In genomic region chr1:240792915-240793525, GRCh38 we compare ENCODE assay signal across 3 cellular contexts.
TF ChIP-seq lines count a peak whose summit lies in the region.

No MANE protein-coding gene starts in this region.

TF ChIP-seq in SK-N-SH treated with all-trans-retinoic acid at 6 μM for 48 hours, 23 proteins besides CTCF, POLR2A, EP300 and RAD21:
- no peak for TF ChIP-seq ESRRG (CRISPR knock-in tag; IDR thresholded peaks at IDR 0.05)
- peak; percentile 88 for TF ChIP-seq ISL1 (CRISPR knock-in tag; IDR thresholded peaks at IDR 0.05)
- no peak for TF ChIP-seq ZNF8 (CRISPR knock-in tag; IDR thresholded peaks at IDR 0.05)
- TF ChIP-seq CSDC2 (CRISPR knock-in tag; IDR thresholded peaks at IDR 0.05) = no peak
- TF ChIP-seq PATZ1 (CRISPR knock-in tag; IDR thresholded peaks at IDR 0.05; ENCODE audit: borderline replicate concordance) = peak; percentile 84
- no peak for TF ChIP-seq OSR1 (CRISPR knock-in tag; IDR thresholded peaks at IDR 0.05)
- no peak; the same call in 1 of the 2 replicates for TF ChIP-seq GLIS3 (CRISPR knock-in tag; IDR thresholded peaks at IDR 0.05)
- TF ChIP-seq TCF4 (CRISPR knock-in tag; IDR thresholded peaks at IDR 0.05; ENCODE audit: borderline replicate concordance) = no peak
- TF ChIP-seq SNAI2 (CRISPR knock-in tag; IDR thresholded peaks at IDR 0.05) = no peak
- no peak for TF ChIP-seq CREB5 (CRISPR knock-in tag; IDR thresholded peaks at IDR 0.05; ENCODE audit: low read depth)
TF ChIP-seq in SK-N-SH treated with all-trans-retinoic acid at 6 μM for 48 hours: peak in this region for 2.

TF ChIP-seq in SK-N-SH, 30 proteins besides CTCF, POLR2A, EP300 and RAD21:
- TF ChIP-seq NFIC (IDR thresholded peaks at IDR 0.05; ENCODE audit: borderline replicate concordance) (no peak), GATA2 (CRISPR knock-in tag; IDR thresholded peaks at IDR 0.05) (no peak), RCOR1 (IDR thresholded peaks at IDR 0.05; ENCODE audit: low read length) (no peak), MXI1 (IDR thresholded peaks at IDR 0.05; ENCODE audit: low read depth, low read length) (no peak), YY1 (IDR thresholded peaks at IDR 0.05; ENCODE audit: low read depth) (no peak), JUND (IDR thresholded peaks at IDR 0.05) (no peak)

TF ChIP-seq in K562, 482 proteins besides CTCF, POLR2A, EP300 and RAD21:
- no peak for TF ChIP-seq KLF10 (CRISPR knock-in tag; IDR thresholded peaks at IDR 0.05)
- no peak for TF ChIP-seq ZNF212 (CRISPR knock-in tag; IDR thresholded peaks at IDR 0.05)
- no peak for TF ChIP-seq PPARD (CRISPR knock-in tag; IDR thresholded peaks at IDR 0.05)
- TF ChIP-seq SMAD3 (CRISPR knock-in tag; conservative IDR thresholded peaks at IDR 0.05) = no peak
- TF ChIP-seq ZBTB5 (IDR thresholded peaks at IDR 0.05) = no peak
- TF ChIP-seq CBX8 (IDR thresholded peaks at IDR 0.05; ENCODE audit: borderline replicate concordance, extremely low read depth, low read depth, low read length, poor library complexity, severe bottlenecking) = no peak
- TF ChIP-seq NCOR1 (IDR thresholded peaks at IDR 0.05) = no peak
- TF ChIP-seq MEIS2 (IDR thresholded peaks at IDR 0.05; ENCODE audit: partially characterized antibody) = no peak
- no peak for TF ChIP-seq ZNF707 (CRISPR knock-in tag; conservative IDR thresholded peaks at IDR 0.05)
- no peak for TF ChIP-seq MIER1 (IDR thresholded peaks at IDR 0.05; ENCODE audit: low read depth)
- TF ChIP-seq HMGXB4 (CRISPR knock-in tag; IDR thresholded peaks at IDR 0.05) = no peak
- no peak for TF ChIP-seq MCM3 (IDR thresholded peaks at IDR 0.05)
- no peak for TF ChIP-seq HEY1 (CRISPR knock-in tag; IDR thresholded peaks at IDR 0.05; ENCODE audit: borderline replicate concordance)
- TF ChIP-seq MNT (conservative IDR thresholded peaks at IDR 0.05) = no peak
- no peak for TF ChIP-seq ZNF134 (CRISPR knock-in tag; conservative IDR thresholded peaks at IDR 0.05)
- TF ChIP-seq TOE1 (IDR thresholded peaks at IDR 0.05; ENCODE audit: borderline replicate concordance) = no peak
- TF ChIP-seq TOE1 (CRISPR knock-in tag; IDR thresholded peaks at IDR 0.05; ENCODE audit: borderline replicate concordance, low read depth) = no peak
- TF ChIP-seq ZHX1 (conservative IDR thresholded peaks at IDR 0.05; ENCODE audit: low read length) = no peak
